ENCODE assay signal across 13 cellular contexts in genomic region chr3:20575153-20575552, GRCh38.
DNase-seq lines count a peak whose midpoint lies in the region; ATAC-seq and TF ChIP-seq lines count a peak whose summit lies in the region.
"Had no signal": no experiment of that assay in that cellular context is flagged by ENCODE, and none has a peak within 500 bp of the region (broad histone marks: within the 10 kb centered on the region; RNA-seq: fewer than 3 reads in every experiment).

No MANE protein-coding gene starts in this region.

- peak overlapping the region; percentile 61; the same call in 1 of the 2 replicates for H3K27ac Mint-ChIP-seq in GM23338
- H3K27ac Mint-ChIP-seq: H9, progenitor cell of endocrine pancreas had no signal

- no peaks in the 10 kb centered on the region for H3F3A ChIP-seq in GM23338 (replicated peaks; ENCODE audit: low read depth)

- H3K4me3 ChIP-seq in GM23338 (no peak overlapping the region), adipocyte (ENCODE audit: low read length) (no peak overlapping the region), fibroblast of the aortic adventitia (ENCODE audit: low read depth, low read length) (no peak overlapping the region), skeletal muscle satellite cell (ENCODE audit: low read length) (peak overlapping the region; percentile 8)
- H3K4me3 ChIP-seq: tibial artery had no signal

- H3K27me3 ChIP-seq in GM23338 (ENCODE audit: insufficient read depth) (no peaks in the 10 kb centered on the region), adipocyte (replicated peaks; ENCODE audit: control insufficient read depth, insufficient read depth, low read length) (no peaks in the 10 kb centered on the region), skeletal muscle satellite cell (ENCODE audit: control insufficient read depth, insufficient read depth, low read length) (no peaks in the 10 kb centered on the region)
- H3K27me3 ChIP-seq: tibial artery had no signal

- no peak overlapping the region for H3K4me3 Mint-ChIP-seq in GM23338
- H3K4me3 Mint-ChIP-seq: H9 had no signal

- H4K20me1 ChIP-seq in GM23338 (replicated peaks; ENCODE audit: insufficient read depth) = no peaks in the 10 kb centered on the region

- no peaks in the 10 kb centered on the region for H3K36me3 Mint-ChIP-seq in GM23338 (ENCODE audit: low read depth)

- H3K9me3 Mint-ChIP-seq in GM23338 = no peaks in the 10 kb centered on the region
- H3K9me3 Mint-ChIP-seq: H9 had no signal

- ATAC-seq in GM23338 (no peak), sciatic nerve (no peak), GM18873 (IDR thresholded peaks at IDR 0.05; ENCODE audit: low FRiP score, unreplicated experiment) (no peak)

- DNase-seq in GM23338 (ENCODE audit: low spot score) = no peak
- peak; percentile 7 for DNase-seq in adipocyte (ENCODE audit: low read depth)
- DNase-seq in fibroblast of the aortic adventitia (ENCODE audit: low read depth) = peak; percentile 87
- no peak for DNase-seq in sciatic nerve (ENCODE audit: low spot score)
- no peak for DNase-seq in NCI-H524 treated with DMSO at 0.1 percent for 48 hours (lab: John Stamatoyannopoulos, UW)
- DNase-seq: aorta, GDM1, H9, tibial artery had no signal

- no peaks in the 10 kb centered on the region for H3K9me2 ChIP-seq in GM23338 (ENCODE audit: insufficient read depth)

- H3K4me2 ChIP-seq in GM23338 = no peak overlapping the region
- H3K4me2 ChIP-seq in skeletal muscle satellite cell (ENCODE audit: low read length) = peak overlapping the region; percentile 14

- no peak overlapping the region; the same call in 1 of the 2 replicates for H2AFZ ChIP-seq in GM23338

- H3K36me3 ChIP-seq in GM23338 (ENCODE audit: insufficient read depth) (no peaks in the 10 kb centered on the region), adipocyte (ENCODE audit: control insufficient read depth, insufficient read depth, low read length, severe bottlenecking) (no peaks in the 10 kb centered on the region), skeletal muscle satellite cell (ENCODE audit: insufficient read depth, low read length) (no peaks in the 10 kb centered on the region)
- H3K36me3 ChIP-seq: tibial artery had no signal

- H3K27me3 Mint-ChIP-seq in GM23338 (ENCODE audit: insufficient read depth, low read depth, poor library complexity) = no peaks in the 10 kb centered on the region
- H3K27me3 Mint-ChIP-seq: progenitor cell of endocrine pancreas had no signal

- H3K4me1 ChIP-seq in GM23338 (ENCODE audit: insufficient read depth) (no peaks in the 10 kb centered on the region), adipocyte (ENCODE audit: control insufficient read depth, insufficient read depth, low read length) (peaks cover 17% of the 10 kb centered on the region), skeletal muscle satellite cell (ENCODE audit: control insufficient read depth, insufficient read depth, low read length) (peaks cover 18% of the 10 kb centered on the region)
- H3K4me1 ChIP-seq: tibial artery had no signal

- no peak overlapping the region for H3K27ac ChIP-seq in GM23338 (ENCODE audit: low read depth)
- H3K27ac ChIP-seq: tibial artery, VCaP had no signal

- no peaks in the 10 kb centered on the region for H3K79me2 ChIP-seq in GM23338 (replicated peaks; ENCODE audit: insufficient read depth)

- H3K9ac ChIP-seq in adipocyte (ENCODE audit: low read length) (no peak overlapping the region), skeletal muscle satellite cell (ENCODE audit: low read depth, low read length) (no peak overlapping the region)

- no peaks in the 10 kb centered on the region; the same call in 2 of the 3 replicates for H3K4me1 Mint-ChIP-seq in GM23338
- H3K4me1 Mint-ChIP-seq: H9 had no signal

- intact Hi-C loops in sciatic nerve (cut with DNase I) = no loop called here

- TF ChIP-seq CTCF in GM23338 (conservative IDR thresholded peaks at IDR 0.05; ENCODE audit: low read depth in 2 of 2) (no peak), fibroblast of the aortic adventitia (IDR thresholded peaks at IDR 0.05; ENCODE audit: insufficient read depth, low read length) (no peak)

- no peaks in the 10 kb centered on the region for H3K9me3 ChIP-seq in adipocyte (ENCODE audit: control insufficient read depth, low read length)
- no peaks in the 10 kb centered on the region for H3K9me3 ChIP-seq in skeletal muscle satellite cell (replicated peaks; ENCODE audit: low read length)
- H3K9me3 ChIP-seq: tibial artery had no signal

TF ChIP-seq in GM23338, 12 proteins besides CTCF, POLR2A, EP300 and RAD21 (continues in another document):
- TF ChIP-seq STAT1 (IDR thresholded peaks at IDR 0.05; ENCODE audit: unreplicated experiment) (no peak), EZH2 (IDR thresholded peaks at IDR 0.05; ENCODE audit: low read depth, unreplicated experiment) (no peak), NANOG (IDR thresholded peaks at IDR 0.05; ENCODE audit: borderline replicate concordance) (no peak), POLR2AphosphoS5 (IDR thresholded peaks at IDR 0.05; ENCODE audit: low read depth) (no peak), CREB1 (CRISPR knock-in tag; IDR thresholded peaks at IDR 0.05; ENCODE audit: low read depth) (no peak), ZNF114 (CRISPR knock-in tag; IDR thresholded peaks at IDR 0.05) (no peak), REST (IDR thresholded peaks at IDR 0.05; ENCODE audit: unreplicated experiment) (no peak)

Comparison
In these comparisons a context has a peak if more than half of its experiments do, and no peak if none do; other contexts are left out.
1. DNase-seq: peak in adipocyte (single experiment) and fibroblast of the aortic adventitia (single experiment); none in GM23338 (single experiment), sciatic nerve (single experiment) and NCI-H524 treated with DMSO at 0.1 percent for 48 hours (single experiment).